ENCODE assay signal across 9 cellular contexts in the genomic region with DNA sequence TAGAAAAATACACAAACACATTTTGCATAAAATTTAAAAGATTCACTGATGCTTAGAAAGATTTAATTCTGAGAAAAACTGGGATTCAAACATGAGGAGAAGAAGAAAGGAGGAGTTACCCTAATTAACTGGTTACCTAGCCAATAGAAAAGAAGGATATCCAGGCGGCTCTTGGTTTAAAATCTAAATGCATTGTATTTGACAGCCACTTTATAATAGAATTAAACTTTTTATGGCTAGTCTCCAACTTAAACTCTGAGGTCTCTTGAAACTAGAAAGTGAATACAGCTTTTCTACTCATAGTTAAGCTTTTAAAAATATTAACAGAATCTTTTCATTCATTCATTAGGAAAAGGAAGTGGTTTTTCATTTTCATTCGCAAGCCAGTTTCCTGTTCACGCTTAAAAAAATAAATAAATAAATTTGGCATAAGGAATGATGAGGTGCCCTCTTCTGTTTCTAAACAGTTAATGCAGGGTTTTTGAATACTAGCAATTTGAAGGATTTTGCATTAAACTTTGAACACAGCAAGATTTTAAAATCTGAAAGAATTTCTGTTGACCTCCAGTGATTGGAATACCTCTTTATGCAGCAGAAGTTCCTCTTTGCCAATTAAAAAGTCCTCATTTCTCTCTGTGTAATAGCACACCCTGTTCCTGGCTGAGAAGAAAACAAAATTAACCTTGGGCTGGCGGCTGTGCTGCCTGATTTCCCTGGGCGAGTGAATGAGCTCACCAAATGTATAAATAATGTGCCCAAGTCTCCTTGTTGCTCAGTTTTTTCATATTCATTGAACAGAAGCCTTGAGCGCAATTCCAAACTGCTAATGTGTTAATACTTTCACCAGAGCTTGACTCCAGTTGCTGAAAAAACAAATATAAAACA.
DNase-seq lines count a peak whose midpoint lies in the region; ATAC-seq and TF ChIP-seq lines count a peak whose summit lies in the region.
"Had no signal": no experiment of that assay in that cellular context is flagged by ENCODE, and none has a peak within 500 bp of the region (broad histone marks: within the 10 kb centered on the region; RNA-seq: fewer than 3 reads in every experiment).

No MANE protein-coding gene starts in this region.

- H3K9me3 Mint-ChIP-seq in HFFc6 (no peaks in the 10 kb centered on the region), WTC11 (no peaks in the 10 kb centered on the region)
- H3K9me3 Mint-ChIP-seq in stimulated activated naive B cell treated with anti-CD40 and anti-IgM and Interleukin-4, amounts not matched to agents 10 μg/mL and 1 μg/mL and 100 μg/mL, for 72 hours: peaks cover 0 to 5% of the 10 kb centered on the region in 2 donors
- no peaks in the 10 kb centered on the region for H3K9me3 Mint-ChIP-seq in activated T-cell treated with anti-CD3 and anti-CD28 coated beads, Interleukin-2, amount 50 U/mL, for 24 hours
- H3K9me3 Mint-ChIP-seq: CD4-positive, CD25-positive, alpha-beta regulatory T cell had no signal

- POLR2A ChIA-PET in WTC11 (lab: Charles Lee): no interaction called here

- H3K27ac Mint-ChIP-seq in HFFc6 (no peak overlapping the region; the same call in 1 of the 2 replicates), WTC11 (peak overlapping the region; percentile 39)
- no peak overlapping the region for H3K27ac Mint-ChIP-seq in stimulated activated naive B cell treated with anti-CD40 and anti-IgM and Interleukin-4, amounts not matched to agents 10 μg/mL and 1 μg/mL and 100 μg/mL, for 72 hours
- H3K27ac Mint-ChIP-seq in activated T-cell treated with anti-CD3 and anti-CD28 coated beads, Interleukin-2, amount 50 U/mL, for 24 hours: no peak overlapping the region
- H3K27ac Mint-ChIP-seq: CD4-positive, CD25-positive, alpha-beta regulatory T cell had no signal

- CTCF ChIA-PET in WTC11 (lab: Charles Lee): interaction anchor here (0.6 to 1.0 kb wide), 4 partner anchors 9 to 530 kb away, joined by 3 to 7 read pairs (median 4); no protein-coding TSS in a partner anchor

- TF ChIP-seq CTCF in HFFc6 (IDR thresholded peaks at IDR 0.05) (peak; percentile 80), WTC11 (IDR thresholded peaks at IDR 0.05) (no peak)

- no peaks in the 10 kb centered on the region; the same call in 1 of the 2 replicates for H3K27me3 Mint-ChIP-seq in HFFc6 (ENCODE audit: insufficient read depth)
- H3K27me3 Mint-ChIP-seq in WTC11 (ENCODE audit: low read depth): no peaks in the 10 kb centered on the region
- H3K27me3 Mint-ChIP-seq in stimulated activated naive B cell treated with anti-CD40 and anti-IgM and Interleukin-4, amounts not matched to agents 10 μg/mL and 1 μg/mL and 100 μg/mL, for 72 hours: peaks cover 0 to 9% of the 10 kb centered on the region in 2 donors
- no peaks in the 10 kb centered on the region for H3K27me3 Mint-ChIP-seq in activated T-cell treated with anti-CD3 and anti-CD28 coated beads, Interleukin-2, amount 50 U/mL, for 24 hours

- intact Hi-C loops in left cardiac atrium (cut with DNase I): loop anchor here (5.0 to 10.0 kb wide), 2 partner anchors 522 to 529 kb away; no protein-coding TSS in a partner anchor

- ATAC-seq in WTC11 (no peak; the same call in 1 of the 2 replicates), left cardiac atrium (peak; percentile 37 to 44)
- ATAC-seq in stimulated activated naive B cell treated with anti-CD40 and anti-IgM and Interleukin-4, amounts not matched to agents 10 μg/mL and 1 μg/mL and 100 μg/mL, for 72 hours (replicated peaks): no peak

- H3K36me3 Mint-ChIP-seq in HFFc6 (ENCODE audit: low read depth) (no peaks in the 10 kb centered on the region), WTC11 (no peaks in the 10 kb centered on the region)
- peaks cover 12% of the 10 kb centered on the region in 2 donors for H3K36me3 Mint-ChIP-seq in stimulated activated naive B cell treated with anti-CD40 and anti-IgM and Interleukin-4, amounts not matched to agents 10 μg/mL and 1 μg/mL and 100 μg/mL, for 72 hours
- H3K36me3 Mint-ChIP-seq in activated T-cell treated with anti-CD3 and anti-CD28 coated beads, Interleukin-2, amount 50 U/mL, for 24 hours (ENCODE audit: low read depth): no peaks in the 10 kb centered on the region
- H3K36me3 Mint-ChIP-seq: CD4-positive, CD25-positive, alpha-beta regulatory T cell had no signal

- DNase-seq in DMS79 treated with DMSO at 0.1 percent for 48 hours (lab: John Stamatoyannopoulos, UW) (peak; percentile 3), DMS79 (lab: John Stamatoyannopoulos, UW) (no peak), HFFc6 (peak; percentile 38), NCI-H1417 treated with DMSO at 0.1 percent for 48 hours (lab: John Stamatoyannopoulos, UW) (peak; percentile 41), WTC11 (ENCODE audit: low spot score) (no peak), left cardiac atrium (no peak)
- no peak for DNase-seq in stimulated activated naive B cell treated with anti-CD40 and anti-IgM and Interleukin-4, amounts not matched to agents 10 μg/mL and 1 μg/mL and 100 μg/mL, for 72 hours
- no peak for DNase-seq in activated T-cell treated with anti-CD3 and anti-CD28 coated beads, Interleukin-2, amount 50 U/mL, for 24 hours

- H3K4me3 Mint-ChIP-seq in HFFc6: peak overlapping the region; percentile 60
- H3K4me3 Mint-ChIP-seq in WTC11: no peak overlapping the region
- peak overlapping the region; percentile 47 to 48 for H3K4me3 Mint-ChIP-seq in stimulated activated naive B cell treated with anti-CD40 and anti-IgM and Interleukin-4, amounts not matched to agents 10 μg/mL and 1 μg/mL and 100 μg/mL, for 72 hours
- no peak overlapping the region for H3K4me3 Mint-ChIP-seq in activated T-cell treated with anti-CD3 and anti-CD28 coated beads, Interleukin-2, amount 50 U/mL, for 24 hours
- H3K4me3 Mint-ChIP-seq: CD4-positive, CD25-positive, alpha-beta regulatory T cell had no signal

- peaks cover 25% of the 10 kb centered on the region for H3K4me1 Mint-ChIP-seq in HFFc6 (ENCODE audit: low read depth)
- H3K4me1 Mint-ChIP-seq in WTC11: peaks cover 25% of the 10 kb centered on the region
- H3K4me1 Mint-ChIP-seq in stimulated activated naive B cell treated with anti-CD40 and anti-IgM and Interleukin-4, amounts not matched to agents 10 μg/mL and 1 μg/mL and 100 μg/mL, for 72 hours: peaks cover 28 to 43% of the 10 kb centered on the region in 2 donors
- peaks cover 14% of the 10 kb centered on the region for H3K4me1 Mint-ChIP-seq in activated T-cell treated with anti-CD3 and anti-CD28 coated beads, Interleukin-2, amount 50 U/mL, for 24 hours (ENCODE audit: low read depth)

TF ChIP-seq in WTC11, 78 proteins besides CTCF, POLR2A, EP300 and RAD21 (continues in another document):
- TF ChIP-seq KAT7 (CRISPR knock-in tag; IDR thresholded peaks at IDR 0.05; ENCODE audit: borderline replicate concordance) (no peak), JUN (CRISPR knock-in tag; IDR thresholded peaks at IDR 0.05) (no peak), ESRRA (CRISPR knock-in tag; IDR thresholded peaks at IDR 0.05; ENCODE audit: borderline replicate concordance) (no peak), EMX1 (CRISPR knock-in tag; IDR thresholded peaks at IDR 0.05) (no peak), ZNF423 (CRISPR knock-in tag; IDR thresholded peaks at IDR 0.05) (no peak), NR3C1 (CRISPR knock-in tag; conservative IDR thresholded peaks at IDR 0.05; ENCODE audit: low read depth) (no peak), GTF2I (CRISPR knock-in tag; conservative IDR thresholded peaks at IDR 0.05) (no peak)
- TF ChIP-seq, protein P1, sequence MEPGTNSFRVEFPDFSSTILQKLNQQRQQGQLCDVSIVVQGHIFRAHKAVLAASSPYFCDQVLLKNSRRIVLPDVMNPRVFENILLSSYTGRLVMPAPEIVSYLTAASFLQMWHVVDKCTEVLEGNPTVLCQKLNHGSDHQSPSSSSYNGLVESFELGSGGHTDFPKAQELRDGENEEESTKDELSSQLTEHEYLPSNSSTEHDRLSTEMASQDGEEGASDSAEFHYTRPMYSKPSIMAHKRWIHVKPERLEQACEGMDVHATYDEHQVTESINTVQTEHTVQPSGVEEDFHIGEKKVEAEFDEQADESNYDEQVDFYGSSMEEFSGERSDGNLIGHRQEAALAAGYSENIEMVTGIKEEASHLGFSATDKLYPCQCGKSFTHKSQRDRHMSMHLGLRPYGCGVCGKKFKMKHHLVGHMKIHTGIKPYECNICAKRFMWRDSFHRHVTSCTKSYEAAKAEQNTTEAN (CRISPR knock-in tag; IDR thresholded peaks at IDR 0.05): no peak
- TF ChIP-seq, protein P2, sequence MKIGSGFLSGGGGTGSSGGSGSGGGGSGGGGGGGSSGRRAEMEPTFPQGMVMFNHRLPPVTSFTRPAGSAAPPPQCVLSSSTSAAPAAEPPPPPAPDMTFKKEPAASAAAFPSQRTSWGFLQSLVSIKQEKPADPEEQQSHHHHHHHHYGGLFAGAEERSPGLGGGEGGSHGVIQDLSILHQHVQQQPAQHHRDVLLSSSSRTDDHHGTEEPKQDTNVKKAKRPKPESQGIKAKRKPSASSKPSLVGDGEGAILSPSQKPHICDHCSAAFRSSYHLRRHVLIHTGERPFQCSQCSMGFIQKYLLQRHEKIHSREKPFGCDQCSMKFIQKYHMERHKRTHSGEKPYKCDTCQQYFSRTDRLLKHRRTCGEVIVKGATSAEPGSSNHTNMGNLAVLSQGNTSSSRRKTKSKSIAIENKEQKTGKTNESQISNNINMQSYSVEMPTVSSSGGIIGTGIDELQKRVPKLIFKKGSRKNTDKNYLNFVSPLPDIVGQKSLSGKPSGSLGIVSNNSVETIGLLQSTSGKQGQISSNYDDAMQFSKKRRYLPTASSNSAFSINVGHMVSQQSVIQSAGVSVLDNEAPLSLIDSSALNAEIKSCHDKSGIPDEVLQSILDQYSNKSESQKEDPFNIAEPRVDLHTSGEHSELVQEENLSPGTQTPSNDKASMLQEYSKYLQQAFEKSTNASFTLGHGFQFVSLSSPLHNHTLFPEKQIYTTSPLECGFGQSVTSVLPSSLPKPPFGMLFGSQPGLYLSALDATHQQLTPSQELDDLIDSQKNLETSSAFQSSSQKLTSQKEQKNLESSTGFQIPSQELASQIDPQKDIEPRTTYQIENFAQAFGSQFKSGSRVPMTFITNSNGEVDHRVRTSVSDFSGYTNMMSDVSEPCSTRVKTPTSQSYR (CRISPR knock-in tag; IDR thresholded peaks at IDR 0.05): no peak
- TF ChIP-seq, protein P3, sequence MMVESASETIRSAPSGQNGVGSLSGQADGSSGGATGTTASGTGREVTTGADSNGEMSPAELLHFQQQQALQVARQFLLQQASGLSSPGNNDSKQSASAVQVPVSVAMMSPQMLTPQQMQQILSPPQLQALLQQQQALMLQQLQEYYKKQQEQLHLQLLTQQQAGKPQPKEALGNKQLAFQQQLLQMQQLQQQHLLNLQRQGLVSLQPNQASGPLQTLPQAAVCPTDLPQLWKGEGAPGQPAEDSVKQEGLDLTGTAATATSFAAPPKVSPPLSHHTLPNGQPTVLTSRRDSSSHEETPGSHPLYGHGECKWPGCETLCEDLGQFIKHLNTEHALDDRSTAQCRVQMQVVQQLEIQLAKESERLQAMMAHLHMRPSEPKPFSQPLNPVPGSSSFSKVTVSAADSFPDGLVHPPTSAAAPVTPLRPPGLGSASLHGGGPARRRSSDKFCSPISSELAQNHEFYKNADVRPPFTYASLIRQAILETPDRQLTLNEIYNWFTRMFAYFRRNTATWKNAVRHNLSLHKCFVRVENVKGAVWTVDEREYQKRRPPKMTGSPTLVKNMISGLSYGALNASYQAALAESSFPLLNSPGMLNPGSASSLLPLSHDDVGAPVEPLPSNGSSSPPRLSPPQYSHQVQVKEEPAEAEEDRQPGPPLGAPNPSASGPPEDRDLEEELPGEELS (CRISPR knock-in tag; IDR thresholded peaks at IDR 0.05): no peak

Comparison
In these comparisons a context has a peak if more than half of its experiments do, and no peak if none do; other contexts are left out.
1. DNase-seq: peak in DMS79 treated with DMSO at 0.1 percent for 48 hours (single experiment), HFFc6 (single experiment) and NCI-H1417 treated with DMSO at 0.1 percent for 48 hours (single experiment); none in DMS79 (single experiment), WTC11 (single experiment), left cardiac atrium (single experiment), stimulated activated naive B cell treated with anti-CD40 and anti-IgM and Interleukin-4, amounts not matched to agents 10 μg/mL and 1 μg/mL and 100 μg/mL, for 72 hours (single experiment) and activated T-cell treated with anti-CD3 and anti-CD28 coated beads, Interleukin-2, amount 50 U/mL, for 24 hours (single experiment).
2. H3K4me3 Mint-ChIP-seq: peak in HFFc6 (single experiment) and stimulated activated naive B cell treated with anti-CD40 and anti-IgM and Interleukin-4, amounts not matched to agents 10 μg/mL and 1 μg/mL and 100 μg/mL, for 72 hours (2 of 2); none in WTC11 (single experiment) and activated T-cell treated with anti-CD3 and anti-CD28 coated beads, Interleukin-2, amount 50 U/mL, for 24 hours (single experiment).
3. ATAC-seq: peak in left cardiac atrium (2 of 2); none in WTC11 (single experiment) and stimulated activated naive B cell treated with anti-CD40 and anti-IgM and Interleukin-4, amounts not matched to agents 10 μg/mL and 1 μg/mL and 100 μg/mL, for 72 hours (0 of 2).